Comparison of ENCODE assay signal across 1 cellular context in the genomic region with DNA sequence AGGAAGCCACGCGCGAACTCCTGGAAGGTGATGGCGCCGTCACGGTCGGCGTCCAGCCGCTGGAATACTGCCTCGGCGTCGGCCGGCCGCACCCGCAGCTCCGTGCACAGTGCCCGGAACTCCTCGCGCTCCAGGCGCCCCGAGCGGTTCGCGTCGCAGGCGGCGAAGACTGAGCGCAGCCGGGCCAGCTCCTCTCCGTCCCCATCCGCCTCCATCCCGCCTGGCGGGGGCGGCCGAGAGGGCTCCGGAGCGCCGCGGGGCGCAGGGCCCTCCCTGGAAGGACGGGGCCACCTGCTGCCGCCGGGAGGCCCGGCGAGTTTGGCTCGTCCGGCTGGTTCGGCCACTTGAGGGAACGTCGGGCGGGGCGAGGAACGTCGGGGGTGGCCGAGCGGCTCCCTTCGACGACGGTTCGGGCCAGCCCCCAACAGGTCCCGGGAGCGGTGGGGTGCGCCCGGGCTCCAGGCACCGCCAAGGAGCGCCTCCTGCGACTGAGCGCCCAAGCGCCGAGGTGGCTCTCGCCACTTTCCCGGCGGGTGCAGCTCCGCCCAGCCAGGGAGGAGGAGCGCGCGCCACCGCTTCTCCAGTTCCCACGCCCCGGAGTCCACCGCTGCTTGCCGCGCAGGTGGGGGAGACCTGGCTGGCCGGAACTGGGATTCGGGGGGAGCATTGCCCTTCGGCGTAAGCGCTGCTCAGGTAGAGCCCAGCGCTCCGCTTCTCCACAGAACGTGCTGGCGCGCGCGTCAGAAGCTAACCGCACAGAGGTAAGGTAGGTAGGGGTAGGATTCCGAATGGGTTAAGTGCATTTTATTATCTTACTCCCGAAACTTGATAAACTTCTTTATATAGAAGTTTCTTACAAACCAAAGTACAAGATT.
A peak's percentile ranks its signal among the peaks of the same experiment; 100 is the strongest.
TF ChIP-seq lines count a peak whose summit lies in the region.

A gene (minus strand): TSS at position 490 of the 875 bp plus-strand sequence. CDS start 275 bp downstream, at position 215.

TF ChIP-seq in WTC11, 78 proteins besides CTCF, POLR2A, EP300 and RAD21 (continued from another document and continues in another):
- TF ChIP-seq, protein P1, sequence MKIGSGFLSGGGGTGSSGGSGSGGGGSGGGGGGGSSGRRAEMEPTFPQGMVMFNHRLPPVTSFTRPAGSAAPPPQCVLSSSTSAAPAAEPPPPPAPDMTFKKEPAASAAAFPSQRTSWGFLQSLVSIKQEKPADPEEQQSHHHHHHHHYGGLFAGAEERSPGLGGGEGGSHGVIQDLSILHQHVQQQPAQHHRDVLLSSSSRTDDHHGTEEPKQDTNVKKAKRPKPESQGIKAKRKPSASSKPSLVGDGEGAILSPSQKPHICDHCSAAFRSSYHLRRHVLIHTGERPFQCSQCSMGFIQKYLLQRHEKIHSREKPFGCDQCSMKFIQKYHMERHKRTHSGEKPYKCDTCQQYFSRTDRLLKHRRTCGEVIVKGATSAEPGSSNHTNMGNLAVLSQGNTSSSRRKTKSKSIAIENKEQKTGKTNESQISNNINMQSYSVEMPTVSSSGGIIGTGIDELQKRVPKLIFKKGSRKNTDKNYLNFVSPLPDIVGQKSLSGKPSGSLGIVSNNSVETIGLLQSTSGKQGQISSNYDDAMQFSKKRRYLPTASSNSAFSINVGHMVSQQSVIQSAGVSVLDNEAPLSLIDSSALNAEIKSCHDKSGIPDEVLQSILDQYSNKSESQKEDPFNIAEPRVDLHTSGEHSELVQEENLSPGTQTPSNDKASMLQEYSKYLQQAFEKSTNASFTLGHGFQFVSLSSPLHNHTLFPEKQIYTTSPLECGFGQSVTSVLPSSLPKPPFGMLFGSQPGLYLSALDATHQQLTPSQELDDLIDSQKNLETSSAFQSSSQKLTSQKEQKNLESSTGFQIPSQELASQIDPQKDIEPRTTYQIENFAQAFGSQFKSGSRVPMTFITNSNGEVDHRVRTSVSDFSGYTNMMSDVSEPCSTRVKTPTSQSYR (CRISPR knock-in tag; IDR thresholded peaks at IDR 0.05): no peak
- no peak for TF ChIP-seq ZNF263 (CRISPR knock-in tag; IDR thresholded peaks at IDR 0.05; ENCODE audit: low read depth)
- TF ChIP-seq TEAD1 (CRISPR knock-in tag; IDR thresholded peaks at IDR 0.05): peak; percentile 83; the same call in 1 of the 2 replicates
- no peak; the same call in 1 of the 2 replicates for TF ChIP-seq CREM (CRISPR knock-in tag; IDR thresholded peaks at IDR 0.05)
- no peak for TF ChIP-seq FOXJ3 (CRISPR knock-in tag; IDR thresholded peaks at IDR 0.05; ENCODE audit: borderline replicate concordance)
- peak; percentile 71; the same call in 1 of the 2 replicates for TF ChIP-seq ZNF219 (CRISPR knock-in tag; IDR thresholded peaks at IDR 0.05; ENCODE audit: borderline replicate concordance)
- peak; percentile 94 for TF ChIP-seq ZNF423 (CRISPR knock-in tag; IDR thresholded peaks at IDR 0.05)
- TF ChIP-seq ZNF416 (CRISPR knock-in tag; IDR thresholded peaks at IDR 0.05): no peak
- no peak for TF ChIP-seq CREB1 (CRISPR knock-in tag; IDR thresholded peaks at IDR 0.05)
- TF ChIP-seq, protein P2, sequence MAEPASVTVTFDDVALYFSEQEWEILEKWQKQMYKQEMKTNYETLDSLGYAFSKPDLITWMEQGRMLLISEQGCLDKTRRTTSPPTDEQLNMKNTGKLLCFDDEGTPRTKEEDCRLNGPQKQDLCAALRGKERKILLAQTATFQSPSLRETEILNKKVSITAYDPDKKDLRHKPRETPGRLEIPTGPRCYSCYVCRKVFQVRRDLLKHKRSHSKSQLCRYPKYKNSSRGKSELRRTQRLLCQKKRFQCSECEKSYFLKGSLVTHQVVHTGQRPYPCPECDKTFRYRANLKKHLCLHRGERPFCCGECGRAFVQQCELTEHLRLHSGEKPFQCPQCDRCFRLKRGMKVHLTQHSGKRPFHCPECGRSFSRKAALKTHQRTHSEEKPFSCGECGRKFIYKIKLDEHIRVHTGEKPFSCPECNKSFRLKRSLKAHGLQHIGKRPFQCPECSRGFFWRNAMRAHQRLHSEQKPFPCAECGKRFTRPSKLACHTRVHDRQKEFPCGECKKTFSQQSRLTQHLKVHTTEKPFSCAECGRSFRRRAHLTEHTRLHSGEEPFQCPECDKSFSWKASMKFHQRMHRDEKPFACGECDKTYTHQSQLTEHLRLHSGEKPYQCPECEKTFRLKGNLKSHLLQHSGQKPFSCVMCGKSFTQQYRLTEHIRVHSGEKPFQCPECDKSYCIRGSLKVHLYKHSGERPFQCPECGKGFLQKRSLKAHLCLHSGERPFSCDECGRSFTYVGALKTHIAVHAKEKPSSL (CRISPR knock-in tag; conservative IDR thresholded peaks at IDR 0.05): no peak
- TF ChIP-seq, protein P3, sequence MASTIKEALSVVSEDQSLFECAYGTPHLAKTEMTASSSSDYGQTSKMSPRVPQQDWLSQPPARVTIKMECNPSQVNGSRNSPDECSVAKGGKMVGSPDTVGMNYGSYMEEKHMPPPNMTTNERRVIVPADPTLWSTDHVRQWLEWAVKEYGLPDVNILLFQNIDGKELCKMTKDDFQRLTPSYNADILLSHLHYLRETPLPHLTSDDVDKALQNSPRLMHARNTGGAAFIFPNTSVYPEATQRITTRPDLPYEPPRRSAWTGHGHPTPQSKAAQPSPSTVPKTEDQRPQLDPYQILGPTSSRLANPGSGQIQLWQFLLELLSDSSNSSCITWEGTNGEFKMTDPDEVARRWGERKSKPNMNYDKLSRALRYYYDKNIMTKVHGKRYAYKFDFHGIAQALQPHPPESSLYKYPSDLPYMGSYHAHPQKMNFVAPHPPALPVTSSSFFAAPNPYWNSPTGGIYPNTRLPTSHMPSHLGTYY (CRISPR knock-in tag; IDR thresholded peaks at IDR 0.05): no peak
- peak; percentile 67; the same call in 1 of the 2 replicates for TF ChIP-seq FOXK1 (CRISPR knock-in tag; IDR thresholded peaks at IDR 0.05)
- TF ChIP-seq, protein P4, sequence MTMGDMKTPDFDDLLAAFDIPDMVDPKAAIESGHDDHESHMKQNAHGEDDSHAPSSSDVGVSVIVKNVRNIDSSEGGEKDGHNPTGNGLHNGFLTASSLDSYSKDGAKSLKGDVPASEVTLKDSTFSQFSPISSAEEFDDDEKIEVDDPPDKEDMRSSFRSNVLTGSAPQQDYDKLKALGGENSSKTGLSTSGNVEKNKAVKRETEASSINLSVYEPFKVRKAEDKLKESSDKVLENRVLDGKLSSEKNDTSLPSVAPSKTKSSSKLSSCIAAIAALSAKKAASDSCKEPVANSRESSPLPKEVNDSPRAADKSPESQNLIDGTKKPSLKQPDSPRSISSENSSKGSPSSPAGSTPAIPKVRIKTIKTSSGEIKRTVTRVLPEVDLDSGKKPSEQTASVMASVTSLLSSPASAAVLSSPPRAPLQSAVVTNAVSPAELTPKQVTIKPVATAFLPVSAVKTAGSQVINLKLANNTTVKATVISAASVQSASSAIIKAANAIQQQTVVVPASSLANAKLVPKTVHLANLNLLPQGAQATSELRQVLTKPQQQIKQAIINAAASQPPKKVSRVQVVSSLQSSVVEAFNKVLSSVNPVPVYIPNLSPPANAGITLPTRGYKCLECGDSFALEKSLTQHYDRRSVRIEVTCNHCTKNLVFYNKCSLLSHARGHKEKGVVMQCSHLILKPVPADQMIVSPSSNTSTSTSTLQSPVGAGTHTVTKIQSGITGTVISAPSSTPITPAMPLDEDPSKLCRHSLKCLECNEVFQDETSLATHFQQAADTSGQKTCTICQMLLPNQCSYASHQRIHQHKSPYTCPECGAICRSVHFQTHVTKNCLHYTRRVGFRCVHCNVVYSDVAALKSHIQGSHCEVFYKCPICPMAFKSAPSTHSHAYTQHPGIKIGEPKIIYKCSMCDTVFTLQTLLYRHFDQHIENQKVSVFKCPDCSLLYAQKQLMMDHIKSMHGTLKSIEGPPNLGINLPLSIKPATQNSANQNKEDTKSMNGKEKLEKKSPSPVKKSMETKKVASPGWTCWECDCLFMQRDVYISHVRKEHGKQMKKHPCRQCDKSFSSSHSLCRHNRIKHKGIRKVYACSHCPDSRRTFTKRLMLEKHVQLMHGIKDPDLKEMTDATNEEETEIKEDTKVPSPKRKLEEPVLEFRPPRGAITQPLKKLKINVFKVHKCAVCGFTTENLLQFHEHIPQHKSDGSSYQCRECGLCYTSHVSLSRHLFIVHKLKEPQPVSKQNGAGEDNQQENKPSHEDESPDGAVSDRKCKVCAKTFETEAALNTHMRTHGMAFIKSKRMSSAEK (CRISPR knock-in tag; IDR thresholded peaks at IDR 0.05; ENCODE audit: borderline replicate concordance): no peak
- TF ChIP-seq GABPB1 (CRISPR knock-in tag; IDR thresholded peaks at IDR 0.05): no peak
- TF ChIP-seq, protein P5, sequence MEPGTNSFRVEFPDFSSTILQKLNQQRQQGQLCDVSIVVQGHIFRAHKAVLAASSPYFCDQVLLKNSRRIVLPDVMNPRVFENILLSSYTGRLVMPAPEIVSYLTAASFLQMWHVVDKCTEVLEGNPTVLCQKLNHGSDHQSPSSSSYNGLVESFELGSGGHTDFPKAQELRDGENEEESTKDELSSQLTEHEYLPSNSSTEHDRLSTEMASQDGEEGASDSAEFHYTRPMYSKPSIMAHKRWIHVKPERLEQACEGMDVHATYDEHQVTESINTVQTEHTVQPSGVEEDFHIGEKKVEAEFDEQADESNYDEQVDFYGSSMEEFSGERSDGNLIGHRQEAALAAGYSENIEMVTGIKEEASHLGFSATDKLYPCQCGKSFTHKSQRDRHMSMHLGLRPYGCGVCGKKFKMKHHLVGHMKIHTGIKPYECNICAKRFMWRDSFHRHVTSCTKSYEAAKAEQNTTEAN (CRISPR knock-in tag; IDR thresholded peaks at IDR 0.05): peak; percentile 86; the same call in 1 of the 2 replicates
- TF ChIP-seq, protein P6, sequence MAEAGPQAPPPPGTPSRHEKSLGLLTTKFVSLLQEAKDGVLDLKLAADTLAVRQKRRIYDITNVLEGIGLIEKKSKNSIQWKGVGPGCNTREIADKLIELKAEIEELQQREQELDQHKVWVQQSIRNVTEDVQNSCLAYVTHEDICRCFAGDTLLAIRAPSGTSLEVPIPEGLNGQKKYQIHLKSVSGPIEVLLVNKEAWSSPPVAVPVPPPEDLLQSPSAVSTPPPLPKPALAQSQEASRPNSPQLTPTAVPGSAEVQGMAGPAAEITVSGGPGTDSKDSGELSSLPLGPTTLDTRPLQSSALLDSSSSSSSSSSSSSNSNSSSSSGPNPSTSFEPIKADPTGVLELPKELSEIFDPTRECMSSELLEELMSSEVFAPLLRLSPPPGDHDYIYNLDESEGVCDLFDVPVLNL (CRISPR knock-in tag; IDR thresholded peaks at IDR 0.05; ENCODE audit: borderline replicate concordance, low read depth): 0 out of 2 replicates have a peak, but pooled peaks have one; percentile 41
- TF ChIP-seq MXD4 (CRISPR knock-in tag; IDR thresholded peaks at IDR 0.05; ENCODE audit: borderline replicate concordance): no peak
- no peak for TF ChIP-seq PRRX2 (CRISPR knock-in tag; IDR thresholded peaks at IDR 0.05)
- no peak for TF ChIP-seq HMGA2 (CRISPR knock-in tag; IDR thresholded peaks at IDR 0.05)
- no peak for TF ChIP-seq ZNF671 (CRISPR knock-in tag; IDR thresholded peaks at IDR 0.05)
- TF ChIP-seq ESRRA (CRISPR knock-in tag; IDR thresholded peaks at IDR 0.05; ENCODE audit: borderline replicate concordance): no peak
- TF ChIP-seq, protein P7, sequence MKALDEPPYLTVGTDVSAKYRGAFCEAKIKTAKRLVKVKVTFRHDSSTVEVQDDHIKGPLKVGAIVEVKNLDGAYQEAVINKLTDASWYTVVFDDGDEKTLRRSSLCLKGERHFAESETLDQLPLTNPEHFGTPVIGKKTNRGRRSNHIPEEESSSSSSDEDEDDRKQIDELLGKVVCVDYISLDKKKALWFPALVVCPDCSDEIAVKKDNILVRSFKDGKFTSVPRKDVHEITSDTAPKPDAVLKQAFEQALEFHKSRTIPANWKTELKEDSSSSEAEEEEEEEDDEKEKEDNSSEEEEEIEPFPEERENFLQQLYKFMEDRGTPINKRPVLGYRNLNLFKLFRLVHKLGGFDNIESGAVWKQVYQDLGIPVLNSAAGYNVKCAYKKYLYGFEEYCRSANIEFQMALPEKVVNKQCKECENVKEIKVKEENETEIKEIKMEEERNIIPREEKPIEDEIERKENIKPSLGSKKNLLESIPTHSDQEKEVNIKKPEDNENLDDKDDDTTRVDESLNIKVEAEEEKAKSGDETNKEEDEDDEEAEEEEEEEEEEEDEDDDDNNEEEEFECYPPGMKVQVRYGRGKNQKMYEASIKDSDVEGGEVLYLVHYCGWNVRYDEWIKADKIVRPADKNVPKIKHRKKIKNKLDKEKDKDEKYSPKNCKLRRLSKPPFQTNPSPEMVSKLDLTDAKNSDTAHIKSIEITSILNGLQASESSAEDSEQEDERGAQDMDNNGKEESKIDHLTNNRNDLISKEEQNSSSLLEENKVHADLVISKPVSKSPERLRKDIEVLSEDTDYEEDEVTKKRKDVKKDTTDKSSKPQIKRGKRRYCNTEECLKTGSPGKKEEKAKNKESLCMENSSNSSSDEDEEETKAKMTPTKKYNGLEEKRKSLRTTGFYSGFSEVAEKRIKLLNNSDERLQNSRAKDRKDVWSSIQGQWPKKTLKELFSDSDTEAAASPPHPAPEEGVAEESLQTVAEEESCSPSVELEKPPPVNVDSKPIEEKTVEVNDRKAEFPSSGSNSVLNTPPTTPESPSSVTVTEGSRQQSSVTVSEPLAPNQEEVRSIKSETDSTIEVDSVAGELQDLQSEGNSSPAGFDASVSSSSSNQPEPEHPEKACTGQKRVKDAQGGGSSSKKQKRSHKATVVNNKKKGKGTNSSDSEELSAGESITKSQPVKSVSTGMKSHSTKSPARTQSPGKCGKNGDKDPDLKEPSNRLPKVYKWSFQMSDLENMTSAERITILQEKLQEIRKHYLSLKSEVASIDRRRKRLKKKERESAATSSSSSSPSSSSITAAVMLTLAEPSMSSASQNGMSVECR (CRISPR knock-in tag; IDR thresholded peaks at IDR 0.05; ENCODE audit: borderline replicate concordance): peak; percentile 88
- TF ChIP-seq CBFB (CRISPR knock-in tag; IDR thresholded peaks at IDR 0.05; ENCODE audit: low read depth): 0 out of 2 replicates have a peak, but pooled peaks have one; percentile 59
- no peak; the same call in 1 of the 2 replicates for TF ChIP-seq NR2C2 (CRISPR knock-in tag; IDR thresholded peaks at IDR 0.05)
- TF ChIP-seq, protein P8, sequence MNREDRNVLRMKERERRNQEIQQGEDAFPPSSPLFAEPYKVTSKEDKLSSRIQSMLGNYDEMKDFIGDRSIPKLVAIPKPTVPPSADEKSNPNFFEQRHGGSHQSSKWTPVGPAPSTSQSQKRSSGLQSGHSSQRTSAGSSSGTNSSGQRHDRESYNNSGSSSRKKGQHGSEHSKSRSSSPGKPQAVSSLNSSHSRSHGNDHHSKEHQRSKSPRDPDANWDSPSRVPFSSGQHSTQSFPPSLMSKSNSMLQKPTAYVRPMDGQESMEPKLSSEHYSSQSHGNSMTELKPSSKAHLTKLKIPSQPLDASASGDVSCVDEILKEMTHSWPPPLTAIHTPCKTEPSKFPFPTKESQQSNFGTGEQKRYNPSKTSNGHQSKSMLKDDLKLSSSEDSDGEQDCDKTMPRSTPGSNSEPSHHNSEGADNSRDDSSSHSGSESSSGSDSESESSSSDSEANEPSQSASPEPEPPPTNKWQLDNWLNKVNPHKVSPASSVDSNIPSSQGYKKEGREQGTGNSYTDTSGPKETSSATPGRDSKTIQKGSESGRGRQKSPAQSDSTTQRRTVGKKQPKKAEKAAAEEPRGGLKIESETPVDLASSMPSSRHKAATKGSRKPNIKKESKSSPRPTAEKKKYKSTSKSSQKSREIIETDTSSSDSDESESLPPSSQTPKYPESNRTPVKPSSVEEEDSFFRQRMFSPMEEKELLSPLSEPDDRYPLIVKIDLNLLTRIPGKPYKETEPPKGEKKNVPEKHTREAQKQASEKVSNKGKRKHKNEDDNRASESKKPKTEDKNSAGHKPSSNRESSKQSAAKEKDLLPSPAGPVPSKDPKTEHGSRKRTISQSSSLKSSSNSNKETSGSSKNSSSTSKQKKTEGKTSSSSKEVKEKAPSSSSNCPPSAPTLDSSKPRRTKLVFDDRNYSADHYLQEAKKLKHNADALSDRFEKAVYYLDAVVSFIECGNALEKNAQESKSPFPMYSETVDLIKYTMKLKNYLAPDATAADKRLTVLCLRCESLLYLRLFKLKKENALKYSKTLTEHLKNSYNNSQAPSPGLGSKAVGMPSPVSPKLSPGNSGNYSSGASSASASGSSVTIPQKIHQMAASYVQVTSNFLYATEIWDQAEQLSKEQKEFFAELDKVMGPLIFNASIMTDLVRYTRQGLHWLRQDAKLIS (CRISPR knock-in tag; IDR thresholded peaks at IDR 0.05; ENCODE audit: borderline replicate concordance): no peak; the same call in 1 of the 2 replicates
